In genomic region chr1:12585536-12585935, GRCh38 we compare ENCODE assay signal across 24 cellular contexts. TPM values are rescaled to one million over a fixed set of nuclear protein-coding genes. Genes with fewer than 3 reads are reported as not detected.
DNase-seq lines count a peak whose midpoint lies in the region; ATAC-seq, FAIRE-seq and TF ChIP-seq lines count a peak whose summit lies in the region.
"Had no signal": no experiment of that assay in that cellular context is flagged by ENCODE, and none has a peak within 500 bp of the region (broad histone marks: within the 10 kb centered on the region; RNA-seq: fewer than 3 reads in every experiment).

No MANE protein-coding gene starts in this region.

- ATAC-seq in A549: peak in 1 of 2 experiments; percentile 5; a peak in 3 of 6 replicates
- peak; percentile 34 to 83 (median 57) for ATAC-seq in right lobe of liver
- peak; percentile 25 for ATAC-seq in sciatic nerve
- ATAC-seq in HG02588 (IDR thresholded peaks at IDR 0.05; ENCODE audit: unreplicated experiment): no peak
- ATAC-seq: K562 had no signal

- no peak for DNase-seq in A549 (ENCODE audit: low read depth in 1 of 2, low spot score in 1 of 2)
- peak; percentile 20 for DNase-seq in astrocyte of the hippocampus (ENCODE audit: low read depth, low spot score)
- DNase-seq in right lobe of liver: peak in 2 of 3 donors; percentile 71 to 80
- no peak for DNase-seq in sciatic nerve (ENCODE audit: low spot score)
- DNase-seq in nephron progenitor cell: no peak
- no peak for DNase-seq in D721Med (ENCODE audit: insufficient read length, low spot score)
- DNase-seq in NCI-H1105 (lab: John Stamatoyannopoulos, UW): no peak
- DNase-seq: 8988T; CD8-positive, alpha-beta memory T cell; DMS53; GDM1; NCI-H1092; NCI-H1436 treated with DMSO at 0.1 percent for 48 hours; NCI-H2029; NCI-H226; NCI-H510A treated with DMSO at 0.1 percent for 48 hours; NCI-H748 treated with DMSO at 0.1 percent for 48 hours; NK-92 treated with Interleukin-12 subunit alpha and Interleukin-12 subunit beta, amount 100 ng/mL, for 24 hours had no signal

- H3K4me3 Mint-ChIP-seq in nephron progenitor cell: no peak overlapping the region
- H3K4me3 Mint-ChIP-seq: CD8-positive, alpha-beta memory T cell had no signal

- H3K4me1 Mint-ChIP-seq in nephron progenitor cell: peaks cover 36% of the 10 kb centered on the region

- H3K36me3 ChIP-seq in right lobe of liver: peaks cover 0 to 23% (median 10%) of the 10 kb centered on the region in 4 donors

- H3K27ac Mint-ChIP-seq in nephron progenitor cell: no peak overlapping the region

- TF ChIP-seq POLR2A in A549 (IDR thresholded peaks at IDR 0.05; ENCODE audit: low read length) (no peak), right lobe of liver (IDR thresholded peaks at IDR 0.05) (no peak)

- intact Hi-C loops in right lobe of liver (cut with DNase I) (no loop called here), sciatic nerve (cut with DNase I) (no loop called here)

- no peaks in the 10 kb centered on the region for H3K27me3 Mint-ChIP-seq in nephron progenitor cell (ENCODE audit: low read depth, poor library complexity)
- H3K27me3 Mint-ChIP-seq: CD8-positive, alpha-beta memory T cell had no signal

- H3K27me3 ChIP-seq in right lobe of liver: no peaks in the 10 kb centered on the region

- TF ChIP-seq CTCF in A549 (IDR thresholded peaks at IDR 0.05): no peak
- TF ChIP-seq CTCF in right lobe of liver (IDR thresholded peaks at IDR 0.05): no peak
- no peak for TF ChIP-seq CTCF in nephron progenitor cell (IDR thresholded peaks at IDR 0.05)
- no peak for TF ChIP-seq CTCF in D721Med (IDR thresholded peaks at IDR 0.05; ENCODE audit: insufficient read depth, missing control alignments)

- H3K9me3 ChIP-seq in A549 (no peaks in the 10 kb centered on the region), right lobe of liver (no peaks in the 10 kb centered on the region)

- TF ChIP-seq EP300 in A549 (IDR thresholded peaks at IDR 0.05): no peak

- CTCF ChIA-PET in A549 (lab: Yijun Ruan, JAX): interaction anchor here (0.9 to 1.7 kb wide), 2 partner anchors 11 to 34 kb away, joined by 3 to 8 read pairs; no protein-coding TSS in a partner anchor

- H3K36me3 Mint-ChIP-seq in nephron progenitor cell (ENCODE audit: low read depth): no peaks in the 10 kb centered on the region

- WGBS in A549 (ENCODE audit: missing lambda C conversion rate): 94% methylated on average over 5 of the region's 10 CpGs
- WGBS in right lobe of liver (ENCODE audit: insufficient coverage, low coverage, low lambda C conversion rate, missing lambda C conversion rate): 61% methylated on average over 5 of the region's 10 CpGs

- FAIRE-seq in A549 (lab: Jason Lieb, UNC) (no peak), D721Med (lab: Jason Lieb, UNC) (no peak)
- FAIRE-seq: GM18507, H54 had no signal

- H3K4me1 ChIP-seq in A549: peaks cover 51% of the 10 kb centered on the region
- H3K4me1 ChIP-seq in right lobe of liver: peaks cover 0 to 6% (median 0%) of the 10 kb centered on the region in 4 donors

- H3K27ac ChIP-seq in A549: peak overlapping the region; percentile 90 to 100
- peak overlapping the region in 1 of 3 donors; percentile 22 for H3K27ac ChIP-seq in right lobe of liver
- H3K27ac ChIP-seq: C4-2B had no signal

- TF ChIP-seq RAD21 in A549 (conservative IDR thresholded peaks at IDR 0.05 in 1 of 2, IDR thresholded peaks at IDR 0.05 in 1 of 2): no peak

- no peak overlapping the region for H3K4me3 ChIP-seq in A549
- no peak overlapping the region for H3K4me3 ChIP-seq in right lobe of liver
- H3K4me3 ChIP-seq: K562 had no signal

- no peak overlapping the region for H3K4me2 ChIP-seq in A549

- POLR2A ChIA-PET in A549 (lab: Yijun Ruan, JAX): no interaction called here

- H3K9me3 Mint-ChIP-seq in nephron progenitor cell: no peaks in the 10 kb centered on the region
- H3K9me3 Mint-ChIP-seq: CD8-positive, alpha-beta memory T cell had no signal

TF ChIP-seq in A549, 52 proteins besides CTCF, POLR2A, EP300 and RAD21:
- TF ChIP-seq CBX2 (IDR thresholded peaks at IDR 0.05; ENCODE audit: borderline replicate concordance, low read depth) (no peak), ZFP36 (IDR thresholded peaks at IDR 0.05; ENCODE audit: borderline replicate concordance, partially characterized antibody) (no peak), FOSB (CRISPR knock-in tag; IDR thresholded peaks at IDR 0.05) (no peak), ZNF302 (CRISPR knock-in tag; IDR thresholded peaks at IDR 0.05) (no peak), FOXS1 (CRISPR knock-in tag; IDR thresholded peaks at IDR 0.05) (no peak), KDM5A (IDR thresholded peaks at IDR 0.05) (no peak)

RNA-seq across cellular contexts. Expression of gene DHRS3, which starts 32.5 kb away (rescaled TPM):
- polyA plus RNA-seq in A549 (2011; rRNA removed) (79.7 and 89.1 TPM in 2 replicates), A549 (2017; fragmentation: RNase III; extraction: RNeasy Plus Mini Kit Qiagen cat#74134 plus additional on column Dnase treatment) (56.9 to 78.9 TPM (median 62.7 TPM) in 3 replicates)
- polyA plus RNA-seq in A549 (2012; cell fraction: cytosol; rRNA removed): 64.4 and 78.4 TPM in 2 replicates
- 119 and 124 TPM in 2 replicates for polyA plus RNA-seq in A549 (2012; cell fraction: nucleus; rRNA removed)
- polyA minus RNA-seq in A549 (2011; rRNA and poly(A)+ RNA removed): 320 and 332 TPM in 2 replicates
- total RNA-seq in right lobe of liver (100 to 1,000 TPM; 132 to 252 (median 172) TPM), sciatic nerve (271 TPM)

RNA-seq across cellular contexts. Expression of gene AADACL4, which starts 58.3 kb away (rescaled TPM):
- polyA plus RNA-seq in A549 (2011; rRNA removed): not detected in 2 replicates
- not detected in 2 replicates for polyA plus RNA-seq in A549 (2012; cell fraction: cytosol; rRNA removed)
- not detected in 2 replicates for polyA plus RNA-seq in A549 (2012; cell fraction: nucleus; rRNA removed)
- not detected in 3 replicates for polyA plus RNA-seq in A549 (2017; fragmentation: RNase III; extraction: RNeasy Plus Mini Kit Qiagen cat#74134 plus additional on column Dnase treatment)
- polyA minus RNA-seq in A549 (2011; rRNA and poly(A)+ RNA removed): not detected in 2 replicates
- not detected for total RNA-seq in right lobe of liver
- total RNA-seq in sciatic nerve: not detected
- total RNA-seq: CD8-positive, alpha-beta memory T cell; K562; LHCN-M2 had no signal
- polyA plus RNA-seq: CD8-positive, alpha-beta memory T cell; K562 had no signal

Comparison
In these comparisons a context has a peak if more than half of its experiments do, and no peak if none do; other contexts are left out.
1. DNase-seq: peak in astrocyte of the hippocampus (single experiment) and right lobe of liver (2 of 3); none in A549 (0 of 2), sciatic nerve (single experiment), nephron progenitor cell (single experiment), D721Med (single experiment) and NCI-H1105 (single experiment).